ENCODE assay signal across 18 cellular contexts in genomic region chr3:15606434-15606891, GRCh38. TPM values are rescaled to one million over a fixed set of nuclear protein-coding genes. Genes with fewer than 3 reads are reported as not detected.
A peak's percentile ranks its signal among the peaks of the same experiment; 100 is the strongest.
DNase-seq lines count a peak whose midpoint lies in the region; ATAC-seq and TF ChIP-seq lines count a peak whose summit lies in the region.
"Had no signal": no experiment of that assay in that cellular context is flagged by ENCODE, and none has a peak within 500 bp of the region (broad histone marks: within the 10 kb centered on the region; RNA-seq: fewer than 3 reads in every experiment).

No MANE protein-coding gene starts in this region.

- H2AK5ac ChIP-seq in mesendoderm (ENCODE audit: low read length) = no peak overlapping the region

- 79% methylated on average over 2 of the region's 2 CpGs for WGBS in right cardiac atrium
- no CpG with 5 or more reads among the region's 2 CpGs for WGBS in mesendoderm (ENCODE audit: extremely low coverage, insufficient coverage, low lambda C conversion rate)
- WGBS in urinary bladder = 85% methylated on average over 2 of the region's 2 CpGs

- no peaks in the 10 kb centered on the region for H3K36me3 ChIP-seq in left ventricle myocardium inferior
- no peaks in the 10 kb centered on the region for H3K36me3 ChIP-seq in mesendoderm (ENCODE audit: control insufficient read depth, insufficient read depth, low read length)
- no peaks in the 10 kb centered on the region for H3K36me3 ChIP-seq in urinary bladder (ENCODE audit: insufficient read depth)
- H3K36me3 ChIP-seq in A673 (ENCODE audit: insufficient read depth, low read length, poor library complexity, severe bottlenecking) = no peaks in the 10 kb centered on the region
- H3K36me3 ChIP-seq: brain microvascular endothelial cell, tibial artery had no signal

- H3K27me3 ChIP-seq in left ventricle myocardium inferior (ENCODE audit: low read depth) (no peaks in the 10 kb centered on the region), right cardiac atrium (ENCODE audit: control insufficient read depth, insufficient read depth) (no peaks in the 10 kb centered on the region), mesendoderm (ENCODE audit: insufficient read depth, low read length, poor library complexity) (no peaks in the 10 kb centered on the region), A673 (replicated peaks; ENCODE audit: insufficient read depth, low read depth, low read length, poor library complexity) (no peaks in the 10 kb centered on the region)
- H3K27me3 ChIP-seq: brain microvascular endothelial cell, tibial artery had no signal

- no TSS peak for BruUV-seq in A673 (replicated peaks; lab: Mats Ljungman, UMichigan)

- H2BK15ac ChIP-seq in mesendoderm (replicated peaks; ENCODE audit: low read depth) = no peak overlapping the region

- no peak for ATAC-seq in right cardiac atrium
- ATAC-seq: natural killer cell treated with Interleukin-12 subunit alpha and Interleukin-12 subunit beta and Interleukin-15 and Interleukin-18, amount 100 ng/mL, for 72 hours had no signal

- H3K79me1 ChIP-seq in mesendoderm (ENCODE audit: low read length) = peaks cover 2% of the 10 kb centered on the region

- H3K9ac ChIP-seq in mesendoderm (ENCODE audit: low read length) = no peak overlapping the region

- POLR2A ChIA-PET in A673 (lab: Charles Lee; ENCODE audit: low non-redundant PET) = interaction anchor here (0.7 kb wide), 1 partner anchor 364 kb away, joined by 3 read pairs; no protein-coding TSS in a partner anchor

- H3K27ac ChIP-seq in left ventricle myocardium inferior (replicated peaks) (peak overlapping the region; percentile 60), right cardiac atrium (ENCODE audit: low read length) (no peak overlapping the region), mesendoderm (ENCODE audit: low read depth, low read length) (no peak overlapping the region), urinary bladder (ENCODE audit: low read depth) (peak overlapping the region; percentile 70), A673 (ENCODE audit: low read depth, low read length, poor library complexity, severe bottlenecking) (no peak overlapping the region)
- H3K27ac ChIP-seq: 22Rv1, brain microvascular endothelial cell, tibial artery had no signal

- no peak overlapping the region for H3K4ac ChIP-seq in mesendoderm (ENCODE audit: low read depth, low read length)

- CTCF ChIA-PET in A673 (lab: Charles Lee) = no interaction called here

- H3K79me2 ChIP-seq in mesendoderm (ENCODE audit: control insufficient read depth, insufficient read depth, low read length) = no peaks in the 10 kb centered on the region

- no peak overlapping the region for H3K56ac ChIP-seq in mesendoderm (ENCODE audit: low read length)

- no peak overlapping the region for H2BK5ac ChIP-seq in mesendoderm (ENCODE audit: low read length)

- H3K18ac ChIP-seq in mesendoderm (ENCODE audit: low read length) = no peak overlapping the region

- no peak overlapping the region for H4K5ac ChIP-seq in mesendoderm (ENCODE audit: low read length)

- H3K9me3 ChIP-seq in left ventricle myocardium inferior (replicated peaks) (no peaks in the 10 kb centered on the region), right cardiac atrium (ENCODE audit: control insufficient read depth, low read length) (no peaks in the 10 kb centered on the region), A673 (ENCODE audit: low read depth, low read length, poor library complexity, severe bottlenecking) (no peaks in the 10 kb centered on the region)
- H3K9me3 ChIP-seq: tibial artery had no signal

- intact Hi-C loops in left ventricle myocardium inferior (cut with micrococcal nuclease) = no loop called here
- intact Hi-C loops in right cardiac atrium (cut with DNase I) = no loop called here
- intact Hi-C loops in A673 (cut with micrococcal nuclease; ENCODE audit: unreplicated experiment) = no loop called here

- no peak overlapping the region for H2BK120ac ChIP-seq in mesendoderm (ENCODE audit: low read depth, low read length)

- peaks cover 44% of the 10 kb centered on the region for H3K4me1 ChIP-seq in left ventricle myocardium inferior
- no peaks in the 10 kb centered on the region for H3K4me1 ChIP-seq in right cardiac atrium (ENCODE audit: control insufficient read depth, insufficient read depth, low read length)
- no peaks in the 10 kb centered on the region for H3K4me1 ChIP-seq in mesendoderm (ENCODE audit: control insufficient read depth, low read depth, low read length)
- no peaks in the 10 kb centered on the region for H3K4me1 ChIP-seq in urinary bladder (ENCODE audit: insufficient read depth)
- H3K4me1 ChIP-seq in A673 (ENCODE audit: insufficient read depth, low read length, poor library complexity, severe bottlenecking) = no peaks in the 10 kb centered on the region

- H4K8ac ChIP-seq in mesendoderm (ENCODE audit: low read depth, low read length) = no peak overlapping the region

- TF ChIP-seq CTCF in left ventricle myocardium inferior (IDR thresholded peaks at IDR 0.05; ENCODE audit: borderline replicate concordance) = no peak
- TF ChIP-seq CTCF in A673 (conservative IDR thresholded peaks at IDR 0.05; ENCODE audit: low read depth, low read length) = no peak

- DNase-seq in left ventricle myocardium inferior (no peak), right cardiac atrium (no peak), fibroblast of gingiva (ENCODE audit: low read depth) (peak; percentile 65), mesendoderm (peak; percentile 26), SIG-M5 (lab: John Stamatoyannopoulos, UW) (no peak), A673 (ENCODE audit: low spot score) (no peak)
- no peak for DNase-seq in activated CD4-positive, CD25-positive, alpha-beta regulatory T cell treated with anti-CD3 and anti-CD28 coated beads, Interleukin-2, amount 50 U/mL, for 72 hours
- DNase-seq: brain microvascular endothelial cell, erythroblast, GF-D8, immature natural killer cell, NCI-H1694, NCI-H69, tibial artery had no signal

- H3K4me3 ChIP-seq in left ventricle myocardium inferior (no peak overlapping the region), right cardiac atrium (ENCODE audit: low read length) (no peak overlapping the region), mesendoderm (ENCODE audit: low read length) (no peak overlapping the region), urinary bladder (ENCODE audit: low read depth, low read length) (no peak overlapping the region), A673 (ENCODE audit: low read depth, low read length, poor library complexity, severe bottlenecking) (no peak overlapping the region)
- H3K4me3 ChIP-seq: smooth muscle cell, tibial artery had no signal

- H3K23ac ChIP-seq in mesendoderm (ENCODE audit: low read length) = no peak overlapping the region

- no peak overlapping the region for H3K4me2 ChIP-seq in mesendoderm (ENCODE audit: low read length)
- H3K4me2 ChIP-seq: smooth muscle cell had no signal

RNA-seq across cellular contexts. Expression of gene BTD, which starts 4.9 kb away (rescaled TPM):
- total RNA-seq in left ventricle myocardium inferior (9.2 TPM), right cardiac atrium (10 to 100 TPM; 10.1 to 13.5 (median 10.9) TPM), urinary bladder (24.6 TPM), A673 (2021) (5.6 and 7.6 TPM in 2 replicates)
- polyA plus RNA-seq in right cardiac atrium (8.0 TPM), urinary bladder (21.4 TPM)
- 15.7 TPM for polyA plus RNA-seq in mesendoderm (2013, experiment 1 of 2)
- 15.1 TPM for polyA plus RNA-seq in mesendoderm (2013, experiment 2 of 2)

RNA-seq across cellular contexts. Expression of gene HACL1, which starts 5.1 kb away (rescaled TPM):
- total RNA-seq in left ventricle myocardium inferior (14.9 TPM), right cardiac atrium (10 to 100 TPM; 10.8 to 16.8 (median 13.8) TPM), urinary bladder (30.3 TPM), A673 (2021) (18.6 and 22.0 TPM in 2 replicates)
- polyA plus RNA-seq in right cardiac atrium (9.7 TPM), urinary bladder (15.7 TPM)
- polyA plus RNA-seq in mesendoderm (2013, experiment 1 of 2) = 28.8 TPM
- polyA plus RNA-seq in mesendoderm (2013, experiment 2 of 2) = 27.7 TPM

Comparison
In these comparisons a context has a peak if more than half of its experiments do, and no peak if none do; other contexts are left out.
1. H3K27ac ChIP-seq: peak in left ventricle myocardium inferior (single experiment) and urinary bladder (single experiment); none in right cardiac atrium (single experiment), mesendoderm (single experiment) and A673 (single experiment).
2. DNase-seq: peak in fibroblast of gingiva (single experiment) and mesendoderm (single experiment); none in left ventricle myocardium inferior (single experiment), right cardiac atrium (0 of 3), activated CD4-positive, CD25-positive, alpha-beta regulatory T cell treated with anti-CD3 and anti-CD28 coated beads, Interleukin-2, amount 50 U/mL, for 72 hours (single experiment), SIG-M5 (single experiment) and A673 (single experiment).